In genomic region chr3:9976736-9977709, GRCh38 we compare ENCODE assay signal across 1 cellular context.
TF ChIP-seq lines count a peak whose summit lies in the region.

No MANE protein-coding gene starts in this region.

TF ChIP-seq in HEK293, 187 proteins besides CTCF, POLR2A, EP300 and RAD21 (continued from another document):
- TF ChIP-seq REST (tag by site-specific recombination; IDR thresholded peaks at IDR 0.05) (peak; percentile 22; the same call in 1 of the 2 replicates), ZNF140 (tag by site-specific recombination; IDR thresholded peaks at IDR 0.05) (peak; percentile 99), ZNF2 (tag by site-specific recombination; IDR thresholded peaks at IDR 0.05) (peak; percentile 85), ZNF600 (tag by site-specific recombination; IDR thresholded peaks at IDR 0.05) (peak; percentile 88), ZNF121 (tag by site-specific recombination; IDR thresholded peaks at IDR 0.05) (no peak), ZNF510 (tag by site-specific recombination; IDR thresholded peaks at IDR 0.05; ENCODE audit: insufficient replicate concordance) (no peak), ZNF391 (tag by site-specific recombination; IDR thresholded peaks at IDR 0.05; ENCODE audit: borderline replicate concordance, low read depth) (0 out of 2 replicates have a peak, but pooled peaks have one; percentile 63), SP7 (tag by site-specific recombination; IDR thresholded peaks at IDR 0.05) (peak; percentile 97), PATZ1 (tag by site-specific recombination; IDR thresholded peaks at IDR 0.05) (peak; percentile 75; the same call in 1 of the 2 replicates), PRDM4 (tag by site-specific recombination; IDR thresholded peaks at IDR 0.05) (peak; percentile 74), SP3 (tag by site-specific recombination; IDR thresholded peaks at IDR 0.05) (peak; percentile 15; the same call in 1 of the 2 replicates), ZNF473 (tag by site-specific recombination; IDR thresholded peaks at IDR 0.05) (no peak), ZNF366 (tag by site-specific recombination; conservative IDR thresholded peaks at IDR 0.05) (0 out of 2 replicates have a peak, but pooled peaks have one; percentile 35), ZFP37 (tag by site-specific recombination; IDR thresholded peaks at IDR 0.05) (0 out of 2 replicates have a peak, but pooled peaks have one; percentile 45), ZNF19 (tag by site-specific recombination; IDR thresholded peaks at IDR 0.05; ENCODE audit: low read depth) (no peak), KLF9 (tag by site-specific recombination; IDR thresholded peaks at IDR 0.05; ENCODE audit: low read depth) (no peak), GFI1B (tag by site-specific recombination; IDR thresholded peaks at IDR 0.05) (no peak), KLF10 (tag by site-specific recombination; IDR thresholded peaks at IDR 0.05) (peak; percentile 91), ZNF112 (tag by site-specific recombination; IDR thresholded peaks at IDR 0.05) (no peak), KLF16 (tag by site-specific recombination; IDR thresholded peaks at IDR 0.05) (no peak), ZXDB (tag by site-specific recombination; IDR thresholded peaks at IDR 0.05) (peak; percentile 81), INSM2 (tag by site-specific recombination; IDR thresholded peaks at IDR 0.05) (peak; percentile 85), ZNF146 (tag by site-specific recombination; IDR thresholded peaks at IDR 0.05) (0 out of 2 replicates have a peak, but pooled peaks have one; percentile 7), WT1 (tag by site-specific recombination; IDR thresholded peaks at IDR 0.05) (peak; percentile 70), ZNF561 (tag by site-specific recombination; IDR thresholded peaks at IDR 0.05; ENCODE audit: borderline replicate concordance) (peak; percentile 67; the same call in 1 of the 2 replicates), TRIM28 (IDR thresholded peaks at IDR 0.05; ENCODE audit: borderline replicate concordance, low read length) (peak; percentile 88; the same call in 1 of the 2 replicates), ZNF416 (tag by site-specific recombination; IDR thresholded peaks at IDR 0.05) (no peak), ZNF10 (tag by site-specific recombination; IDR thresholded peaks at IDR 0.05) (0 out of 2 replicates have a peak, but pooled peaks have one; percentile 30), ZNF341 (tag by site-specific recombination; IDR thresholded peaks at IDR 0.05; ENCODE audit: low read depth) (peak; percentile 64), ZSCAN23 (tag by site-specific recombination; IDR thresholded peaks at IDR 0.05) (0 out of 2 replicates have a peak, but pooled peaks have one; percentile 53), ZNF558 (tag by site-specific recombination; IDR thresholded peaks at IDR 0.05) (peak; percentile 79)
- TF ChIP-seq, protein P1, sequence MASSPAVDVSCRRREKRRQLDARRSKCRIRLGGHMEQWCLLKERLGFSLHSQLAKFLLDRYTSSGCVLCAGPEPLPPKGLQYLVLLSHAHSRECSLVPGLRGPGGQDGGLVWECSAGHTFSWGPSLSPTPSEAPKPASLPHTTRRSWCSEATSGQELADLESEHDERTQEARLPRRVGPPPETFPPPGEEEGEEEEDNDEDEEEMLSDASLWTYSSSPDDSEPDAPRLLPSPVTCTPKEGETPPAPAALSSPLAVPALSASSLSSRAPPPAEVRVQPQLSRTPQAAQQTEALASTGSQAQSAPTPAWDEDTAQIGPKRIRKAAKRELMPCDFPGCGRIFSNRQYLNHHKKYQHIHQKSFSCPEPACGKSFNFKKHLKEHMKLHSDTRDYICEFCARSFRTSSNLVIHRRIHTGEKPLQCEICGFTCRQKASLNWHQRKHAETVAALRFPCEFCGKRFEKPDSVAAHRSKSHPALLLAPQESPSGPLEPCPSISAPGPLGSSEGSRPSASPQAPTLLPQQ (tag by site-specific recombination; IDR thresholded peaks at IDR 0.05), result peak; percentile 58; the same call in 1 of the 2 replicates
- TF ChIP-seq, protein P2, sequence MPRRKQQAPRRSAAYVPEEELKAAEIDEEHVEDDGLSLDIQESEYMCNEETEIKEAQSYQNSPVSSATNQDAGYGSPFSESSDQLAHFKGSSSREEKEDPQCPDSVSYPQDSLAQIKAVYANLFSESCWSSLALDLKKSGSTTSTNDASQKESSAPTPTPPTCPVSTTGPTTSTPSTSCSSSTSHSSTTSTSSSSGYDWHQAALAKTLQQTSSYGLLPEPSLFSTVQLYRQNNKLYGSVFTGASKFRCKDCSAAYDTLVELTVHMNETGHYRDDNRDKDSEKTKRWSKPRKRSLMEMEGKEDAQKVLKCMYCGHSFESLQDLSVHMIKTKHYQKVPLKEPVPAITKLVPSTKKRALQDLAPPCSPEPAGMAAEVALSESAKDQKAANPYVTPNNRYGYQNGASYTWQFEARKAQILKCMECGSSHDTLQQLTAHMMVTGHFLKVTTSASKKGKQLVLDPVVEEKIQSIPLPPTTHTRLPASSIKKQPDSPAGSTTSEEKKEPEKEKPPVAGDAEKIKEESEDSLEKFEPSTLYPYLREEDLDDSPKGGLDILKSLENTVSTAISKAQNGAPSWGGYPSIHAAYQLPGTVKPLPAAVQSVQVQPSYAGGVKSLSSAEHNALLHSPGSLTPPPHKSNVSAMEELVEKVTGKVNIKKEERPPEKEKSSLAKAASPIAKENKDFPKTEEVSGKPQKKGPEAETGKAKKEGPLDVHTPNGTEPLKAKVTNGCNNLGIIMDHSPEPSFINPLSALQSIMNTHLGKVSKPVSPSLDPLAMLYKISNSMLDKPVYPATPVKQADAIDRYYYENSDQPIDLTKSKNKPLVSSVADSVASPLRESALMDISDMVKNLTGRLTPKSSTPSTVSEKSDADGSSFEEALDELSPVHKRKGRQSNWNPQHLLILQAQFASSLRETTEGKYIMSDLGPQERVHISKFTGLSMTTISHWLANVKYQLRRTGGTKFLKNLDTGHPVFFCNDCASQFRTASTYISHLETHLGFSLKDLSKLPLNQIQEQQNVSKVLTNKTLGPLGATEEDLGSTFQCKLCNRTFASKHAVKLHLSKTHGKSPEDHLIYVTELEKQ (tag by site-specific recombination; IDR thresholded peaks at IDR 0.05; ENCODE audit: borderline replicate concordance), result peak; percentile 96
- TF ChIP-seq, protein P3, sequence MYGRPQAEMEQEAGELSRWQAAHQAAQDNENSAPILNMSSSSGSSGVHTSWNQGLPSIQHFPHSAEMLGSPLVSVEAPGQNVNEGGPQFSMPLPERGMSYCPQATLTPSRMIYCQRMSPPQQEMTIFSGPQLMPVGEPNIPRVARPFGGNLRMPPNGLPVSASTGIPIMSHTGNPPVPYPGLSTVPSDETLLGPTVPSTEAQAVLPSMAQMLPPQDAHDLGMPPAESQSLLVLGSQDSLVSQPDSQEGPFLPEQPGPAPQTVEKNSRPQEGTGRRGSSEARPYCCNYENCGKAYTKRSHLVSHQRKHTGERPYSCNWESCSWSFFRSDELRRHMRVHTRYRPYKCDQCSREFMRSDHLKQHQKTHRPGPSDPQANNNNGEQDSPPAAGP (tag by site-specific recombination; IDR thresholded peaks at IDR 0.05), result peak; percentile 70; the same call in 1 of the 2 replicates
